17 cellular contexts compared by ENCODE assay signal in genomic region chr1:244118087-244118761, GRCh38.
A peak's percentile ranks its signal among the peaks of the same experiment; 100 is the strongest.
DNase-seq lines count a peak whose midpoint lies in the region; ATAC-seq and TF ChIP-seq lines count a peak whose summit lies in the region.
"Had no signal": no experiment of that assay in that cellular context is flagged by ENCODE, and none has a peak within 500 bp of the region (broad histone marks: within the 10 kb centered on the region; RNA-seq: fewer than 3 reads in every experiment).

No MANE protein-coding gene starts in this region.

- peaks cover 44% of the 10 kb centered on the region for H3K4me1 Mint-ChIP-seq in nephron progenitor cell
- H3K4me1 Mint-ChIP-seq in T-cell = no peaks in the 10 kb centered on the region
- peaks cover 31% of the 10 kb centered on the region for H3K4me1 Mint-ChIP-seq in chondrocyte (ENCODE audit: low read depth)
- H3K4me1 Mint-ChIP-seq: CD4-positive, alpha-beta memory T cell had no signal

- TF ChIP-seq CTCF in nephron progenitor cell (IDR thresholded peaks at IDR 0.05) = no peak
- no peak for TF ChIP-seq CTCF in GM20000 (IDR thresholded peaks at IDR 0.05; ENCODE audit: extremely low read depth, missing control alignments)
- no peak for TF ChIP-seq CTCF in chondrocyte (IDR thresholded peaks at IDR 0.05)

- H3K36me3 Mint-ChIP-seq in nephron progenitor cell (ENCODE audit: low read depth) = no peaks in the 10 kb centered on the region
- no peaks in the 10 kb centered on the region for H3K36me3 Mint-ChIP-seq in T-cell
- H3K36me3 Mint-ChIP-seq in chondrocyte (ENCODE audit: low read depth) = peaks cover 2% of the 10 kb centered on the region
- H3K36me3 Mint-ChIP-seq: CD4-positive, alpha-beta memory T cell; naive thymus-derived CD4-positive, alpha-beta T cell had no signal

- ATAC-seq in T-cell (replicated peaks in 1 of 4) (no peak), HG03460 (IDR thresholded peaks at IDR 0.05; ENCODE audit: unreplicated experiment) (no peak)
- ATAC-seq: gastroesophageal sphincter; naive thymus-derived CD4-positive, alpha-beta T cell; Panc1 had no signal

- peaks cover 53% of the 10 kb centered on the region for H3K27me3 ChIP-seq in ACC112 (ENCODE audit: insufficient read depth, low read length)
- H3K27me3 ChIP-seq: ascending aorta, colonic mucosa, gastroesophageal sphincter had no signal

- H3K36me3 ChIP-seq in ACC112 (ENCODE audit: insufficient read depth, low read length) = no peaks in the 10 kb centered on the region
- H3K36me3 ChIP-seq: ascending aorta, colonic mucosa, gastroesophageal sphincter had no signal

- no peak overlapping the region for H3K27ac ChIP-seq in ACC112 (ENCODE audit: low read depth, low read length)
- H3K27ac ChIP-seq: ascending aorta, colonic mucosa, gastroesophageal sphincter had no signal

- H3K9me3 Mint-ChIP-seq in nephron progenitor cell (peaks cover 14% of the 10 kb centered on the region), T-cell (no peaks in the 10 kb centered on the region), chondrocyte (ENCODE audit: low read depth) (peaks cover 3% of the 10 kb centered on the region)

- H3K27me3 Mint-ChIP-seq in nephron progenitor cell (ENCODE audit: low read depth, poor library complexity) (peaks cover 2% of the 10 kb centered on the region), T-cell (peaks cover 18 to 26% of the 10 kb centered on the region in 2 donors), chondrocyte (ENCODE audit: low read depth) (no peaks in the 10 kb centered on the region)

- H3K27ac Mint-ChIP-seq in nephron progenitor cell (peak overlapping the region; percentile 14), T-cell (no peak overlapping the region), chondrocyte (ENCODE audit: unreplicated experiment) (no peak overlapping the region)
- H3K27ac Mint-ChIP-seq: activated naive CD4-positive, alpha-beta T cell treated with anti-CD3 and anti-CD28 coated beads for 36 hours; CD4-positive, alpha-beta memory T cell had no signal

- no peak overlapping the region for H3K4me3 ChIP-seq in ACC112 (ENCODE audit: low read depth, low read length)
- H3K4me3 ChIP-seq: ascending aorta, colonic mucosa, gastroesophageal sphincter had no signal

- POLR2A ChIA-PET in T-cell (lab: Charles Lee) = no interaction called here

- CTCF ChIA-PET in T-cell (lab: Charles Lee) = no interaction called here

- H3K79me2 ChIP-seq in ACC112 (ENCODE audit: control insufficient read depth, insufficient read depth, low read length, unreplicated experiment) = no peaks in the 10 kb centered on the region

- peak overlapping the region; percentile 55 for H2AFZ ChIP-seq in ACC112 (ENCODE audit: low read length, unreplicated experiment)

- peak overlapping the region; percentile 49 for H3K4me3 Mint-ChIP-seq in nephron progenitor cell
- H3K4me3 Mint-ChIP-seq in T-cell = no peak overlapping the region
- H3K4me3 Mint-ChIP-seq in chondrocyte (ENCODE audit: unreplicated experiment) = no peak overlapping the region
- H3K4me3 Mint-ChIP-seq: activated naive CD4-positive, alpha-beta T cell treated with anti-CD3 and anti-CD28 coated beads for 36 hours; CD4-positive, alpha-beta memory T cell; naive thymus-derived CD4-positive, alpha-beta T cell had no signal

- peak; percentile 59 for DNase-seq in NCI-H2107 treated with DMSO at 0.1 percent for 48 hours (lab: John Stamatoyannopoulos, UW; ENCODE audit: unreplicated experiment)
- peak; percentile 33 for DNase-seq in cerebellum (ENCODE audit: low spot score)
- DNase-seq in nephron progenitor cell = no peak
- DNase-seq in GM20000 (ENCODE audit: low spot score) = no peak
- no peak for DNase-seq in T-cell
- DNase-seq in chondrocyte (ENCODE audit: low spot score) = no peak
- DNase-seq: activated CD4-positive, alpha-beta T cell treated with anti-CD3 and anti-CD28 coated beads, Interleukin-2, amount 50 U/mL, for 1 hour; activated naive CD4-positive, alpha-beta T cell treated with anti-CD3 and anti-CD28 coated beads for 36 hours; CD4-positive, alpha-beta memory T cell; colonic mucosa; naive thymus-derived CD4-positive, alpha-beta T cell; NCI-H1694 treated with DMSO at 0.1 percent for 48 hours had no signal

- H3K4me1 ChIP-seq in ACC112 (ENCODE audit: control insufficient read depth, insufficient read depth, low read length, unreplicated experiment) = peaks cover 9% of the 10 kb centered on the region
- H3K4me1 ChIP-seq: ascending aorta, colonic mucosa, gastroesophageal sphincter had no signal

Comparison
In these comparisons a context has a peak if more than half of its experiments do, and no peak if none do; other contexts are left out.
1. DNase-seq: peak in NCI-H2107 treated with DMSO at 0.1 percent for 48 hours (single experiment) and cerebellum (single experiment); none in nephron progenitor cell (single experiment), GM20000 (single experiment), T-cell (0 of 34) and chondrocyte (single experiment).